In the genomic region with DNA sequence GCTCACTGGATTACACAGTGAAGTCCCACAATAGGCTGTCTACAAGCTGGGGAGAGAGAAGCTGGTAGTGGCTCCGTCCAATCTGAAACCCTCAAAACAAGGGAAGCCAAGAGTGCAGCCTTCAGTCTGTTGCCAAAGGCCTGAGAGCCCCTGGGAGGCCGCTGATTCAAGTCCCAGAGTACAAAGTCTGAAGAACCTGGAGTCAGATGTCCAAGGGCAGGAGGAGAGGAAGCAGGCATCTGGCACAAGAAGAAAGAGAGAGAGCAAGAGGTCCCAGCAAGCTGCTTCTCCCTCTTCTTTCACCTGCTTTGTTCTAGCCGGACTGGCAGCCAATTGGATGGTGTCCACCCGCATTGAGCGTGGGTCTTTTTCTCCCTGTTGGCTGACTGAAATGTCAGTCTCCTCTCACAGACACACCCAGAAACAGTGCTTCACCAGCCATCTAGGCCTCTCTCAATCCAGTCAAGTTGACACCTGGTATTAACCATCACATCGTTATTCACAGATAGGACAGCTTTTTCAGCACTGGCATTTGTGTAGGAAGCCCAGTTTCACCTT, we compare ENCODE assay signal across 16 cellular contexts. TPM values are rescaled to one million over a fixed set of nuclear protein-coding genes. Genes with fewer than 3 reads are reported as not detected.
DNase-seq lines count a peak whose midpoint lies in the region; ATAC-seq, FAIRE-seq and TF ChIP-seq lines count a peak whose summit lies in the region.
"Had no signal": no experiment of that assay in that cellular context is flagged by ENCODE, and none has a peak within 500 bp of the region (broad histone marks: within the 10 kb centered on the region; RNA-seq: fewer than 3 reads in every experiment).

No MANE protein-coding gene starts in this region.

- H3K36me3 ChIP-seq in pancreas, result no peaks in the 10 kb centered on the region
- H3K36me3 ChIP-seq: cardiac muscle cell had no signal

- intact Hi-C loops in pancreas (cut with DNase I), result no loop called here
- intact Hi-C loops in activated T-helper 1 cell treated with anti-CD3 and anti-CD28 coated beads, Interleukin-12 subunit alpha, Interleukin-12 subunit beta, Interleukin-2, Interleukin-4 antibody, amounts not matched to agents 30 ng/mL and 10 ng/mL and 1 ng/mL, durations not matched to agents 14 hours and 24 hours and 36 hours (cut with micrococcal nuclease), result no loop called here

- ATAC-seq in pancreas, result peak; percentile 83 to 95 (median 86)
- ATAC-seq: CD8-positive, alpha-beta T cell had no signal

- TF ChIP-seq CTCF in GM12865 (IDR thresholded peaks at IDR 0.05; ENCODE audit: insufficient read depth, low read depth, low read length, missing control alignments) (no peak), epithelial cell of esophagus (IDR thresholded peaks at IDR 0.05; ENCODE audit: insufficient read depth, low read depth, low read length, missing control alignments) (no peak), pancreas (IDR thresholded peaks at IDR 0.05) (no peak), foreskin fibroblast (IDR thresholded peaks at IDR 0.05; ENCODE audit: low read depth, low read length) (no peak)

- H3K4me1 Mint-ChIP-seq in activated T-helper 1 cell treated with anti-CD3 and anti-CD28 coated beads, Interleukin-12 subunit alpha, Interleukin-12 subunit beta, Interleukin-2, Interleukin-4 antibody, amounts not matched to agents 30 ng/mL and 10 ng/mL and 1 ng/mL, durations not matched to agents 14 hours and 24 hours and 36 hours (ENCODE audit: low read depth), result no peaks in the 10 kb centered on the region

- peak overlapping the region; percentile 42 to 66 (median 50) for H3K27ac ChIP-seq in pancreas
- H3K27ac ChIP-seq: cardiac muscle cell had no signal

- H3K27ac Mint-ChIP-seq in activated T-helper 1 cell treated with anti-CD3 and anti-CD28 coated beads, Interleukin-12 subunit alpha, Interleukin-12 subunit beta, Interleukin-2, Interleukin-4 antibody, amounts not matched to agents 30 ng/mL and 10 ng/mL and 1 ng/mL, durations not matched to agents 14 hours and 24 hours and 36 hours, result no peak overlapping the region
- H3K27ac Mint-ChIP-seq: CD8-positive, alpha-beta T cell had no signal

- FAIRE-seq in pancreas (lab: Jason Lieb, UNC), result no peak
- FAIRE-seq: RCC 7860 had no signal

- H3K4me3 Mint-ChIP-seq in activated T-helper 1 cell treated with anti-CD3 and anti-CD28 coated beads, Interleukin-12 subunit alpha, Interleukin-12 subunit beta, Interleukin-2, Interleukin-4 antibody, amounts not matched to agents 30 ng/mL and 10 ng/mL and 1 ng/mL, durations not matched to agents 14 hours and 24 hours and 36 hours, result no peak overlapping the region
- H3K4me3 Mint-ChIP-seq: CD8-positive, alpha-beta T cell had no signal

- WGBS in pancreas, 2 donors, result 24 to 28% methylated on average over 6 of the region's 6 CpGs

- H3K4me1 ChIP-seq in pancreas, result peaks cover 0 to 13% (median 9%) of the 10 kb centered on the region in 3 donors

- peaks cover 30% of the 10 kb centered on the region for H3K27me3 Mint-ChIP-seq in activated T-helper 1 cell treated with anti-CD3 and anti-CD28 coated beads, Interleukin-12 subunit alpha, Interleukin-12 subunit beta, Interleukin-2, Interleukin-4 antibody, amounts not matched to agents 30 ng/mL and 10 ng/mL and 1 ng/mL, durations not matched to agents 14 hours and 24 hours and 36 hours (ENCODE audit: insufficient read depth)

- no peaks in the 10 kb centered on the region for H3K9me3 ChIP-seq in pancreas

- no peaks in the 10 kb centered on the region for H3K27me3 ChIP-seq in pancreas
- H3K27me3 ChIP-seq: cardiac muscle cell had no signal

- H3K9me3 Mint-ChIP-seq in activated T-helper 1 cell treated with anti-CD3 and anti-CD28 coated beads, Interleukin-12 subunit alpha, Interleukin-12 subunit beta, Interleukin-2, Interleukin-4 antibody, amounts not matched to agents 30 ng/mL and 10 ng/mL and 1 ng/mL, durations not matched to agents 14 hours and 24 hours and 36 hours, result peaks cover 5% of the 10 kb centered on the region

- DNase-seq in GM12865 (ENCODE audit: low read depth), result peak; percentile 7
- DNase-seq in NCI-H146 treated with DMSO at 0.1 percent for 48 hours (lab: John Stamatoyannopoulos, UW; ENCODE audit: unreplicated experiment), result peak; percentile 62
- peak; percentile 21 for DNase-seq in epithelial cell of esophagus (ENCODE audit: low read depth)
- DNase-seq in pancreas, result peak in 4 of 6 donors; percentile 30 to 59 (median 43)
- DNase-seq in foreskin fibroblast, result no peak
- no peak for DNase-seq in activated T-helper 1 cell treated with anti-CD3 and anti-CD28 coated beads, Interleukin-12 subunit alpha, Interleukin-12 subunit beta, Interleukin-2, Interleukin-4 antibody, amounts not matched to agents 30 ng/mL and 10 ng/mL and 1 ng/mL, durations not matched to agents 14 hours and 24 hours and 36 hours (ENCODE audit: low spot score)
- no peak for DNase-seq in GF-D8 (lab: John Stamatoyannopoulos, UW)
- DNase-seq: activated CD4-positive, alpha-beta T cell treated with anti-CD3 and anti-CD28 coated beads, Interleukin-2, amount 50 U/mL, for 48 hours; CD8-positive, alpha-beta T cell; foreskin melanocyte; NCI-H1694; NCI-H345; stimulated activated CD4-positive, alpha-beta T cell treated with anti-CD3 and anti-CD28 coated beads, Interleukin-1b, Interleukin-23, amount 100 ng/mL, for 48 hours; stimulated activated naive CD4-positive, alpha-beta T cell treated with Interleukin-2 at 50 U/mL for 16 hours had no signal

- H3K4me3 ChIP-seq in GM12865 (ENCODE audit: low read depth, low read length), result no peak overlapping the region
- H3K4me3 ChIP-seq in epithelial cell of esophagus (ENCODE audit: low read length), result no peak overlapping the region
- H3K4me3 ChIP-seq in pancreas, result no peak overlapping the region
- H3K4me3 ChIP-seq in foreskin fibroblast (ENCODE audit: low read depth in 1 of 2, low read length in 2 of 2), result no peak overlapping the region
- H3K4me3 ChIP-seq: cardiac muscle cell had no signal

- H3K36me3 Mint-ChIP-seq in activated T-helper 1 cell treated with anti-CD3 and anti-CD28 coated beads, Interleukin-12 subunit alpha, Interleukin-12 subunit beta, Interleukin-2, Interleukin-4 antibody, amounts not matched to agents 30 ng/mL and 10 ng/mL and 1 ng/mL, durations not matched to agents 14 hours and 24 hours and 36 hours (ENCODE audit: low read depth), result no peaks in the 10 kb centered on the region
- H3K36me3 Mint-ChIP-seq: CD8-positive, alpha-beta T cell had no signal

RNA-seq across cellular contexts. Expression of a gene that starts 51.2 kb away (rescaled TPM):
- 1 to 10 TPM; 3.0 to 9.2 (median 4.8) TPM for total RNA-seq in pancreas
- 1 to 10 TPM; 2.3 to 3.3 TPM for polyA plus RNA-seq in pancreas
- 10.2 and 11.4 TPM in 2 replicates for total RNA-seq in activated T-helper 1 cell treated with anti-CD3 and anti-CD28 coated beads, Interleukin-12 subunit alpha, Interleukin-12 subunit beta, Interleukin-2, Interleukin-4 antibody, amounts not matched to agents 30 ng/mL and 10 ng/mL and 1 ng/mL, durations not matched to agents 14 hours and 24 hours and 36 hours
- total RNA-seq: cardiac muscle cell had no signal

Comparison
In these comparisons a context has a peak if more than half of its experiments do, and no peak if none do; other contexts are left out.
1. DNase-seq: peak in GM12865 (single experiment), NCI-H146 treated with DMSO at 0.1 percent for 48 hours (single experiment), epithelial cell of esophagus (single experiment) and pancreas (4 of 6); none in foreskin fibroblast (0 of 2), activated T-helper 1 cell treated with anti-CD3 and anti-CD28 coated beads, Interleukin-12 subunit alpha, Interleukin-12 subunit beta, Interleukin-2, Interleukin-4 antibody, amounts not matched to agents 30 ng/mL and 10 ng/mL and 1 ng/mL, durations not matched to agents 14 hours and 24 hours and 36 hours (single experiment) and GF-D8 (single experiment).